In the genomic region with DNA sequence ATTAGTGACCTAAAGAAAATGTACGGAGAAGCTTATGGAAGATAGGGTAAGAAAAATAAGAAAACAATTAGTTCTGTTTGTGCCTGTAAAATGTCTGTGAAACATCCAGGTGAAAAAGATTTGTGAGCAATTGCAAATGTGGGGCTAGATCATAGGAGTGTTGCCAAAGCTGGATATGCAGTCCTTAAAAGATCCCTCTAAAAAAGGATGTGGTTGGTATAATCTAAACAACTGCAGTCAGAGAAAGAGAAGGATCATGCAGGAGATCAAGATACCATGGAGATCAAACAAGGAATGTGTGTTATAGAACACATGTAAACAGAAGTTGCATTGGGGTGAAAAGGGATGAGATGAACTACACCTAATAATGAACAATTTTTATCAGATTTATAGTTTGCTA, we compare ENCODE assay signal across 20 cellular contexts.
DNase-seq lines count a peak whose midpoint lies in the region; ATAC-seq, FAIRE-seq and TF ChIP-seq lines count a peak whose summit lies in the region.
"Had no signal": no experiment of that assay in that cellular context is flagged by ENCODE, and none has a peak within 500 bp of the region (broad histone marks: within the 10 kb centered on the region; RNA-seq: fewer than 3 reads in every experiment).

No MANE protein-coding gene starts in this region.

- H3K4me3 ChIP-seq in astrocyte (ENCODE audit: insufficient read depth, low read depth, low read length), result no peak overlapping the region
- no peak overlapping the region for H3K4me3 ChIP-seq in body of pancreas
- H3K4me3 ChIP-seq: GM23338, HAP-1 had no signal

- no peak overlapping the region for H3K4me2 ChIP-seq in astrocyte (ENCODE audit: low read length)
- H3K4me2 ChIP-seq: GM23338 had no signal

- H3K9me3 Mint-ChIP-seq in astrocyte (ENCODE audit: unreplicated experiment), result peaks cover 2% of the 10 kb centered on the region
- H3K9me3 Mint-ChIP-seq in nephron progenitor cell, result peaks cover 27% of the 10 kb centered on the region
- peaks cover 3% of the 10 kb centered on the region for H3K9me3 Mint-ChIP-seq in stimulated activated memory B cell treated with anti-CD40 and anti-IgM and Interleukin-4, amounts not matched to agents 10 μg/mL and 1 μg/mL and 100 μg/mL, for 72 hours

- H3K9me3 ChIP-seq in astrocyte (ENCODE audit: insufficient read depth, low read depth, low read length), result no peaks in the 10 kb centered on the region
- H3K9me3 ChIP-seq in body of pancreas, result no peaks in the 10 kb centered on the region
- H3K9me3 ChIP-seq: HAP-1 had no signal

- H3K4me1 Mint-ChIP-seq in astrocyte (ENCODE audit: low read depth, unreplicated experiment), result no peaks in the 10 kb centered on the region
- peaks cover 45% of the 10 kb centered on the region for H3K4me1 Mint-ChIP-seq in nephron progenitor cell
- H3K4me1 Mint-ChIP-seq in stimulated activated memory B cell treated with anti-CD40 and anti-IgM and Interleukin-4, amounts not matched to agents 10 μg/mL and 1 μg/mL and 100 μg/mL, for 72 hours, result no peaks in the 10 kb centered on the region
- H3K4me1 Mint-ChIP-seq: GM23338 had no signal

- no peak for FAIRE-seq in astrocyte (lab: Jason Lieb, UNC)
- FAIRE-seq: GM18507 had no signal

- H3K36me3 Mint-ChIP-seq in astrocyte (ENCODE audit: low read depth, unreplicated experiment) (peaks cover 2% of the 10 kb centered on the region), nephron progenitor cell (ENCODE audit: low read depth) (peaks cover 28% of the 10 kb centered on the region)
- peaks cover 24% of the 10 kb centered on the region for H3K36me3 Mint-ChIP-seq in stimulated activated memory B cell treated with anti-CD40 and anti-IgM and Interleukin-4, amounts not matched to agents 10 μg/mL and 1 μg/mL and 100 μg/mL, for 72 hours

- no peaks in the 10 kb centered on the region for H3K27me3 ChIP-seq in astrocyte (ENCODE audit: insufficient read depth, low read length)
- H3K27me3 ChIP-seq in body of pancreas, result no peaks in the 10 kb centered on the region

- H4K20me1 ChIP-seq in astrocyte (ENCODE audit: insufficient read depth, low read length), result peaks cover 5% of the 10 kb centered on the region

- DNase-seq in ELR (ENCODE audit: low read depth) (peak; percentile 54), HT1080 (ENCODE audit: low read depth) (peak; percentile 17), astrocyte (ENCODE audit: low read depth) (peak; percentile 20), nephron progenitor cell (no peak), body of pancreas (no peak)
- DNase-seq: 8988T, ACHN, Calu3, DND-41, KG1, MM.1S, NCI-H2029, NCI-H526 treated with DMSO at 0.1 percent for 48 hours, SHP77 had no signal

- H3K9ac ChIP-seq in astrocyte (ENCODE audit: low read length), result no peak overlapping the region

- H3K36me3 ChIP-seq in astrocyte (ENCODE audit: insufficient read depth, low read length) (no peaks in the 10 kb centered on the region), body of pancreas (replicated peaks in 1 of 2; ENCODE audit: insufficient read depth in 1 of 2, low read depth in 2 of 2) (no peaks in the 10 kb centered on the region)
- H3K36me3 ChIP-seq: HAP-1 had no signal

- peaks cover 79% of the 10 kb centered on the region for H3K79me2 ChIP-seq in astrocyte (ENCODE audit: insufficient read depth, low read length)

- H3K27ac Mint-ChIP-seq in astrocyte (ENCODE audit: unreplicated experiment) (no peak overlapping the region), nephron progenitor cell (peak overlapping the region; percentile 50)
- no peak overlapping the region for H3K27ac Mint-ChIP-seq in stimulated activated memory B cell treated with anti-CD40 and anti-IgM and Interleukin-4, amounts not matched to agents 10 μg/mL and 1 μg/mL and 100 μg/mL, for 72 hours
- H3K27ac Mint-ChIP-seq: GM23338 had no signal

- ATAC-seq in stimulated activated memory B cell treated with anti-CD40 and anti-IgM and Interleukin-4, amounts not matched to agents 10 μg/mL and 1 μg/mL and 100 μg/mL, for 72 hours, result no peak
- ATAC-seq in body of pancreas, result no peak
- no peak for ATAC-seq in HG03442 (IDR thresholded peaks at IDR 0.05; ENCODE audit: unreplicated experiment)
- ATAC-seq: GM23338 had no signal

- H2AFZ ChIP-seq in astrocyte (ENCODE audit: low read depth, low read length), result no peak overlapping the region
- H2AFZ ChIP-seq: GM23338 had no signal

- TF ChIP-seq POLR2A in body of pancreas (IDR thresholded peaks at IDR 0.05), result no peak

- H3K27me3 Mint-ChIP-seq in astrocyte (ENCODE audit: low read depth, unreplicated experiment) (no peaks in the 10 kb centered on the region), nephron progenitor cell (ENCODE audit: low read depth, poor library complexity) (no peaks in the 10 kb centered on the region)
- H3K27me3 Mint-ChIP-seq in stimulated activated memory B cell treated with anti-CD40 and anti-IgM and Interleukin-4, amounts not matched to agents 10 μg/mL and 1 μg/mL and 100 μg/mL, for 72 hours, result no peaks in the 10 kb centered on the region

- H3K27ac ChIP-seq in astrocyte (ENCODE audit: low read depth, low read length) (no peak overlapping the region), body of pancreas (no peak overlapping the region)
- H3K27ac ChIP-seq: RWPE1 had no signal

- intact Hi-C loops in body of pancreas (cut with DNase I), result no loop called here

- H3K4me3 Mint-ChIP-seq in astrocyte (ENCODE audit: unreplicated experiment) (no peak overlapping the region), nephron progenitor cell (no peak overlapping the region)
- H3K4me3 Mint-ChIP-seq in stimulated activated memory B cell treated with anti-CD40 and anti-IgM and Interleukin-4, amounts not matched to agents 10 μg/mL and 1 μg/mL and 100 μg/mL, for 72 hours, result no peak overlapping the region
- H3K4me3 Mint-ChIP-seq: GM23338 had no signal

- no peaks in the 10 kb centered on the region for H3K4me1 ChIP-seq in astrocyte (ENCODE audit: insufficient read depth, low read length)
- H3K4me1 ChIP-seq in body of pancreas, result no peaks in the 10 kb centered on the region
- H3K4me1 ChIP-seq: HAP-1 had no signal

- 96 to 100% methylated on average over 1 of the region's 1 CpG for WGBS in body of pancreas, 2 donors

- TF ChIP-seq CTCF in astrocyte (IDR thresholded peaks at IDR 0.05; ENCODE audit: insufficient read depth, low read depth, low read length) (no peak), nephron progenitor cell (IDR thresholded peaks at IDR 0.05) (no peak), body of pancreas (IDR thresholded peaks at IDR 0.05) (no peak)

Comparison
In these comparisons a context has a peak if more than half of its experiments do, and no peak if none do; other contexts are left out.
1. DNase-seq: peak in ELR (single experiment), HT1080 (single experiment) and astrocyte (single experiment); none in nephron progenitor cell (single experiment) and body of pancreas (0 of 4).